ENCODE assay signal across 14 cellular contexts in genomic region chr19:11111117-11111770, GRCh38. TPM values are rescaled to one million over a fixed set of nuclear protein-coding genes. Genes with fewer than 3 reads are reported as not detected.
DNase-seq lines count a peak whose midpoint lies in the region; ATAC-seq, FAIRE-seq and TF ChIP-seq lines count a peak whose summit lies in the region.
"Had no signal": no experiment of that assay in that cellular context is flagged by ENCODE, and none has a peak within 500 bp of the region (broad histone marks: within the 10 kb centered on the region; RNA-seq: fewer than 3 reads in every experiment).

No MANE protein-coding gene starts in this region.

- CTCF ChIA-PET in Calu3 (lab: Charles Lee) (no interaction called here), GM12878 (lab: Yijun Ruan, JAX) (no interaction called here)

- in situ Hi-C loops in GM12878 (cut with MboI) = no loop called here

- H3K4me1 ChIP-seq in GM23338 (ENCODE audit: insufficient read depth) = no peaks in the 10 kb centered on the region
- no peaks in the 10 kb centered on the region for H3K4me1 ChIP-seq in GM12878 (ENCODE audit: control insufficient read depth, insufficient read depth, low read length)
- H3K4me1 ChIP-seq: SJSA1 had no signal

- POLR2A ChIA-PET in GM12878 (lab: Charles Lee) = no interaction called here

- intact Hi-C loops in Calu3 (cut with micrococcal nuclease; ENCODE audit: unreplicated experiment) (no loop called here), GM12878 (cut with micrococcal nuclease; ENCODE audit: unreplicated experiment) (no loop called here)

- 93% methylated on average over 15 of the region's 15 CpGs for WGBS in GM12878 (ENCODE audit: insufficient coverage, insufficient replicate concordance, low lambda C conversion rate, missing lambda C conversion rate)

- TF ChIP-seq POLR2A in GM12878 (IDR thresholded peaks at IDR 0.05; ENCODE audit: low read depth, low read length) = peak; percentile 53; the same call in 1 of the 2 replicates

- BruUV-seq in Calu3 (replicated peaks; lab: Mats Ljungman, UMichigan) = no TSS peak
- BruUV-seq in GM12878 (replicated peaks; lab: Mats Ljungman, UMichigan) = no TSS peak

- H2AFZ ChIP-seq in GM23338 (no peak overlapping the region), GM12878 (ENCODE audit: control insufficient read depth, low read depth, low read length) (no peak overlapping the region)

- no peak for TF ChIP-seq RAD21 in GM12878 (IDR thresholded peaks at IDR 0.05; ENCODE audit: insufficient read depth, low read depth, low read length)

- DNase-seq in Calu3 (no peak), GM23338 (ENCODE audit: low spot score) (no peak), GM12878 (ENCODE audit: low read depth, low spot score) (no peak), omental fat pad (ENCODE audit: low spot score) (no peak), mesothelial cell of epicardium (ENCODE audit: low spot score in 2 of 2, unreplicated experiment in 2 of 2) (no peak), iPS-NIHi11 (ENCODE audit: low spot score) (no peak), NCI-H510A (lab: John Stamatoyannopoulos, UW) (no peak)
- DNase-seq: COR-L47, MV-4-11, NCI-H1417, NCI-H187 treated with DMSO at 0.1 percent for 48 hours had no signal

- H3K9ac ChIP-seq in GM12878 (ENCODE audit: control insufficient read depth, insufficient read depth, low read length) = no peak overlapping the region

- H3K9me3 Mint-ChIP-seq in Calu3 (ENCODE audit: low read depth, unreplicated experiment) (no peaks in the 10 kb centered on the region), GM23338 (no peaks in the 10 kb centered on the region; the same call in 2 of the 3 replicates), mesothelial cell of epicardium (no peaks in the 10 kb centered on the region)
- H3K9me3 Mint-ChIP-seq: IgD-negative memory B cell had no signal

- TF ChIP-seq CTCF in Calu3 (IDR thresholded peaks at IDR 0.05; ENCODE audit: unreplicated experiment) (no peak), GM23338 (conservative IDR thresholded peaks at IDR 0.05; ENCODE audit: low read depth in 2 of 2) (no peak), GM12878 (IDR thresholded peaks at IDR 0.05 in 2 of 3, conservative IDR thresholded peaks at IDR 0.05 in 1 of 3; ENCODE audit: control insufficient read depth in 2 of 3, extremely low read depth in 1 of 3, insufficient read depth in 1 of 3, low read depth in 3 of 3, low read length in 3 of 3) (no peak), omental fat pad (IDR thresholded peaks at IDR 0.05) (no peak), mesothelial cell of epicardium (IDR thresholded peaks at IDR 0.05; ENCODE audit: unreplicated experiment) (no peak)

- no peak for TF ChIP-seq EP300 in GM12878 (IDR thresholded peaks at IDR 0.05; ENCODE audit: borderline replicate concordance in 1 of 2, control insufficient read depth in 1 of 2, low read depth in 2 of 2, low read length in 2 of 2)

- H3K27ac ChIP-seq in GM23338 (ENCODE audit: low read depth) (0 out of 2 replicates have a peak overlapping the region, but pooled peaks have one; percentile 14), GM12878 (ENCODE audit: control insufficient read depth, insufficient read depth) (no peak overlapping the region)
- H3K27ac ChIP-seq: SJSA1 had no signal

- ATAC-seq in GM23338 = no peak
- peak; percentile 11; the same call in 2 of the 3 replicates for ATAC-seq in GM12878
- peak; percentile 8 for ATAC-seq in omental fat pad (ENCODE audit: low FRiP score)

- H3K4me3 Mint-ChIP-seq in Calu3 (ENCODE audit: low read depth, unreplicated experiment) (no peak overlapping the region), GM23338 (no peak overlapping the region), mesothelial cell of epicardium (no peak overlapping the region)
- H3K4me3 Mint-ChIP-seq: IgD-negative memory B cell had no signal

- H3K36me3 Mint-ChIP-seq in Calu3 (ENCODE audit: insufficient read depth, unreplicated experiment) = peaks cover 97% of the 10 kb centered on the region
- H3K36me3 Mint-ChIP-seq in GM23338 (ENCODE audit: low read depth) = peaks cover 99% of the 10 kb centered on the region
- peaks cover 31% of the 10 kb centered on the region for H3K36me3 Mint-ChIP-seq in mesothelial cell of epicardium
- H3K36me3 Mint-ChIP-seq: IgD-negative memory B cell had no signal

- H3K9me3 ChIP-seq in GM12878 (replicated peaks; ENCODE audit: control insufficient read depth, insufficient read depth, low read length) = no peaks in the 10 kb centered on the region
- H3K9me3 ChIP-seq: SJSA1 had no signal

- FAIRE-seq in GM12878 (lab: Jason Lieb, UNC) = no peak
- FAIRE-seq: H54 had no signal

- RAD21 ChIA-PET in GM12878 (lab: Charles Lee; ENCODE audit: unreplicated experiment) = interaction anchor here (1.2 kb wide), 1 partner anchor 76 kb away, joined by 3 read pairs; no protein-coding TSS in a partner anchor

- H3K79me2 ChIP-seq in GM23338 (replicated peaks; ENCODE audit: insufficient read depth) (peaks cover 57% of the 10 kb centered on the region), GM12878 (ENCODE audit: control insufficient read depth, insufficient read depth, low read length) (no peaks in the 10 kb centered on the region)

- no peaks in the 10 kb centered on the region for H3K9me2 ChIP-seq in GM23338 (ENCODE audit: insufficient read depth)

- no peak overlapping the region for H3K4me2 ChIP-seq in GM23338
- H3K4me2 ChIP-seq in GM12878 (ENCODE audit: control insufficient read depth, insufficient read depth) = no peak overlapping the region

- SMC1A ChIA-PET in GM12878 (lab: Charles Lee; ENCODE audit: uncharacterized antibody, unreplicated experiment) = no interaction called here

- no peaks in the 10 kb centered on the region for H3K4me1 Mint-ChIP-seq in Calu3 (ENCODE audit: low read depth, unreplicated experiment)
- no peaks in the 10 kb centered on the region for H3K4me1 Mint-ChIP-seq in GM23338
- no peaks in the 10 kb centered on the region for H3K4me1 Mint-ChIP-seq in mesothelial cell of epicardium

- peak overlapping the region; percentile 42 for H3K27ac Mint-ChIP-seq in Calu3 (ENCODE audit: unreplicated experiment)
- no peak overlapping the region for H3K27ac Mint-ChIP-seq in GM23338
- no peak overlapping the region for H3K27ac Mint-ChIP-seq in mesothelial cell of epicardium

- no peaks in the 10 kb centered on the region for H3K27me3 Mint-ChIP-seq in Calu3 (ENCODE audit: unreplicated experiment)
- peaks cover 15% of the 10 kb centered on the region for H3K27me3 Mint-ChIP-seq in GM23338 (ENCODE audit: insufficient read depth, low read depth, poor library complexity)
- H3K27me3 Mint-ChIP-seq in mesothelial cell of epicardium (ENCODE audit: low read depth) = no peaks in the 10 kb centered on the region
- H3K27me3 Mint-ChIP-seq: IgD-negative memory B cell had no signal

- H3F3A ChIP-seq in GM23338 (replicated peaks; ENCODE audit: low read depth) = peaks cover 73% of the 10 kb centered on the region

- H3K36me3 ChIP-seq in GM23338 (ENCODE audit: insufficient read depth) = peaks cover 79% of the 10 kb centered on the region
- H3K36me3 ChIP-seq in GM12878 (ENCODE audit: control insufficient read depth in 2 of 2, insufficient read depth in 2 of 2, low read length in 1 of 2) = peaks cover 37 to 44% of the 10 kb centered on the region in 2 experiments

- H4K20me1 ChIP-seq in GM23338 (replicated peaks; ENCODE audit: insufficient read depth) (peaks cover 61% of the 10 kb centered on the region), GM12878 (ENCODE audit: control insufficient read depth, insufficient read depth) (no peaks in the 10 kb centered on the region)

- H3K4me3 ChIP-seq in GM23338 (no peak overlapping the region), GM12878 (no peak overlapping the region)
- H3K4me3 ChIP-seq: SJSA1 had no signal

- no peaks in the 10 kb centered on the region for H3K27me3 ChIP-seq in GM23338 (ENCODE audit: insufficient read depth)
- H3K27me3 ChIP-seq in GM12878 (replicated peaks in 1 of 2; ENCODE audit: control insufficient read depth in 2 of 2, insufficient read depth in 2 of 2, low read length in 1 of 2) = no peaks in the 10 kb centered on the region
- H3K27me3 ChIP-seq: SJSA1 had no signal

RNA-seq across cellular contexts. Expression of gene LDLR, which starts 22.0 kb away (rescaled TPM):
- total RNA-seq in Calu3 (2022) = 289 and 294 TPM in 2 replicates
- total RNA-seq in GM23338 (2014; rRNA removed; shearing (Covaris generic)) = 160 and 180 TPM in 2 replicates
- 57.6 and 59.3 TPM in 2 replicates for polyA plus RNA-seq in GM23338 (2016; fragmentation: Nextera tagmentation; extraction: Ambion mirVana)
- total RNA-seq in GM12878 (2013; cell fraction: nucleolus; rRNA removed) = 218 and 237 TPM in 2 replicates
- total RNA-seq in GM12878 (2014; rRNA removed) = 39.0 and 43.4 TPM in 2 replicates
- 29.4 and 30.7 TPM in 2 replicates for total RNA-seq in GM12878 (2014; rRNA removed; fragmentation: Illumina TruSeq; extraction: Trizol)
- total RNA-seq in GM12878 (2021) = 56.8 and 59.2 TPM in 2 replicates
- 13.2 TPM for polyA plus RNA-seq in GM12878 (2011; ENCODE audit: low read depth)
- polyA plus RNA-seq in GM12878 (2011; rRNA removed) = 19.4 and 42.8 TPM in 2 replicates
- polyA plus RNA-seq in GM12878 (2011; cell fraction: cytosol; rRNA removed) = 34.6 and 36.3 TPM in 2 replicates
- polyA plus RNA-seq in GM12878 (2011; cell fraction: nucleus; rRNA removed) = 49.0 and 57.5 TPM in 2 replicates
- 26.4 and 34.5 TPM in 2 replicates for polyA plus RNA-seq in GM12878 (2012)
- 23.1 and 25.3 TPM in 2 replicates for polyA plus RNA-seq in GM12878 (2014; fragmentation: Illumina TruSeq; extraction: Trizol)
- 10 to 100 TPM; 11.3 to 15.9 TPM for polyA plus RNA-seq in GM12878 (2014; fragmentation: Nextera tagmentation; extraction: Ambion mirVana)
- 26.7 and 38.4 TPM in 2 replicates for polyA plus RNA-seq in GM12878 (2014; rRNA removed)
- polyA plus RNA-seq in GM12878 (2016; fragmentation: Nextera tagmentation; extraction: Ambion mirVana) = 10 to 100 TPM; 17.1 to 18.5 TPM
- 95.8 and 116 TPM in 2 replicates for polyA minus RNA-seq in GM12878 (2011; rRNA and poly(A)+ RNA removed)
- 39.6 and 41.5 TPM in 2 replicates for polyA minus RNA-seq in GM12878 (2011; cell fraction: cytosol; rRNA and poly(A)+ RNA removed)
- polyA minus RNA-seq in GM12878 (2011; cell fraction: nucleus; rRNA and poly(A)+ RNA removed) = 80.6 and 135 TPM in 2 replicates
- 100 to 1,000 TPM in 2 of 4 donors, 10 to 100 TPM in 2; 21.2 to 397 (median 114) TPM for total RNA-seq in omental fat pad
- 89.5 to 99.2 TPM (median 95.1 TPM) in 3 replicates for total RNA-seq in mesothelial cell of epicardium

RNA-seq across cellular contexts. Expression of gene SPC24, which starts 44.3 kb away (rescaled TPM):
- total RNA-seq in Calu3 (2022) (31.8 and 36.4 TPM in 2 replicates), GM12878 (2014; rRNA removed) (69.3 and 70.8 TPM in 2 replicates), GM12878 (2014; rRNA removed; fragmentation: Illumina TruSeq; extraction: Trizol) (43.4 and 47.0 TPM in 2 replicates), GM12878 (2021) (59.1 and 65.0 TPM in 2 replicates), omental fat pad (1 to 10 TPM; 1.2 to 2.8 (median 1.5) TPM), mesothelial cell of epicardium (16.3 to 22.0 TPM (median 20.6 TPM) in 3 replicates)
- 38.7 and 42.2 TPM in 2 replicates for total RNA-seq in GM23338 (2014; rRNA removed; shearing (Covaris generic))
- polyA plus RNA-seq in GM23338 (2016; fragmentation: Nextera tagmentation; extraction: Ambion mirVana) (40.6 and 41.8 TPM in 2 replicates), GM12878 (2011; rRNA removed) (22.0 and 25.6 TPM in 2 replicates), GM12878 (2014; fragmentation: Illumina TruSeq; extraction: Trizol) (17.0 and 18.1 TPM in 2 replicates), GM12878 (2014; fragmentation: Nextera tagmentation; extraction: Ambion mirVana) (10 to 100 TPM in 1 of 2 experiments, 1 to 10 TPM in 1; 9.4 to 18.4 TPM), GM12878 (2014; rRNA removed) (34.4 and 55.4 TPM in 2 replicates), GM12878 (2016; fragmentation: Nextera tagmentation; extraction: Ambion mirVana) (10 to 100 TPM; 65.3 to 72.6 TPM)
- total RNA-seq in GM12878 (2013; cell fraction: nucleolus; rRNA removed) = 7.9 and 10.3 TPM in 2 replicates
- polyA plus RNA-seq in GM12878 (2011; ENCODE audit: low read depth) = 15.4 TPM
- polyA plus RNA-seq in GM12878 (2011; cell fraction: cytosol; rRNA removed) = 27.5 and 36.4 TPM in 2 replicates
- polyA plus RNA-seq in GM12878 (2011; cell fraction: nucleus; rRNA removed) = 28.5 and 31.1 TPM in 2 replicates
- 18.4 and 22.6 TPM in 2 replicates for polyA plus RNA-seq in GM12878 (2012)
- polyA minus RNA-seq in GM12878 (2011; rRNA and poly(A)+ RNA removed) = 50.6 and 56.3 TPM in 2 replicates
- polyA minus RNA-seq in GM12878 (2011; cell fraction: cytosol; rRNA and poly(A)+ RNA removed) = 27.4 and 31.9 TPM in 2 replicates
- polyA minus RNA-seq in GM12878 (2011; cell fraction: nucleus; rRNA and poly(A)+ RNA removed) = 8.1 and 16.5 TPM in 2 replicates
- polyA plus RNA-seq: IgD-negative memory B cell had no signal
